In the genomic region with DNA sequence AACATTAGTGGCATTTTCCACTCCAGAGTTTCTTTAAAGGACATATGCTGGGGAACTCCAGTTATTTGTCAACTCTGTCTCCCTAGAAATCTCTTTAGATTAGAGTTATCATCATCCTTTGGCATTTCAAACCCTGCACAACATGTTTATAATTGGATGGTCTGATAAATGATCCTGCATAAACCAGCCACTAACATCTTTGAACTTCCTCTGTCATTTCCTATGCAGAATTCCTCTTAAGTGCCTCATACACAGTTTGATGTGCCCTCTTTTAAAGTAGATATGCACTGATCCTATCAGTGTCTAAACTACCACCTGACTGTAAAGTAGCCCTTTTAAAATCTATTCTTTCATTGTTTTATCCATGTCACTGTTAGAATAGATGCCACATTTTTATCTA, we compare ENCODE assay signal across 26 cellular contexts.
"Had no signal": no experiment of that assay in that cellular context is flagged by ENCODE, and none has a peak within 500 bp of the region (broad histone marks: within the 10 kb centered on the region; RNA-seq: fewer than 3 reads in every experiment).

No MANE protein-coding gene starts in this region.

- H3K4me1 ChIP-seq: left ventricle myocardium inferior, pancreas, right lobe of liver, stomach, suprapubic skin, tibial nerve had no signal

- DNase-seq: activated CD4-positive, alpha-beta T cell treated with anti-CD3 and anti-CD28 coated beads, Interleukin-2, amount 10 ng/mL, durations not matched to agents 7 days and 5 days; activated CD8-positive, alpha-beta memory T cell treated with anti-CD3 and anti-CD28 coated beads, Interleukin-2, amount 10 ng/mL, durations not matched to agents 7 days and 5 days; activated CD8-positive, alpha-beta T cell treated with anti-CD3 and anti-CD28 coated beads for 36 hours; activated gamma-delta T cell treated with Interleukin-2 at 50 U/mL for 16 hours; activated T-cell treated with anti-CD3 and anti-CD28 coated beads for 4 hours; anterior cingulate cortex; central memory CD4-positive, alpha-beta T cell; immature natural killer cell; kidney glomerular epithelial cell; left ventricle myocardium inferior; midbrain; pancreas; right lobe of liver; small intestine; stomach had no signal

- H3K36me3 ChIP-seq: left ventricle myocardium inferior, neutrophil, pancreas, right lobe of liver, stomach, suprapubic skin, tibial nerve had no signal

- H3K27me3 Mint-ChIP-seq: activated CD4-positive, alpha-beta T cell treated with anti-CD3 and anti-CD28 coated beads, Interleukin-2, amount 10 ng/mL, durations not matched to agents 7 days and 5 days; activated CD8-positive, alpha-beta memory T cell treated with anti-CD3 and anti-CD28 coated beads, Interleukin-2, amount 10 ng/mL, durations not matched to agents 7 days and 5 days; activated CD8-positive, alpha-beta T cell treated with anti-CD3 and anti-CD28 coated beads for 36 hours; stimulated activated memory B cell treated with anti-CD40 and anti-IgM and Interleukin-4, amounts not matched to agents 10 μg/mL and 1 μg/mL and 100 μg/mL, for 72 hours had no signal

- H3K27ac Mint-ChIP-seq: activated CD4-positive, alpha-beta T cell treated with anti-CD3 and anti-CD28 coated beads, Interleukin-2, amount 10 ng/mL, durations not matched to agents 7 days and 5 days; activated CD8-positive, alpha-beta memory T cell treated with anti-CD3 and anti-CD28 coated beads, Interleukin-2, amount 10 ng/mL, durations not matched to agents 7 days and 5 days; activated CD8-positive, alpha-beta T cell treated with anti-CD3 and anti-CD28 coated beads for 36 hours; activated naive CD4-positive, alpha-beta T cell treated with anti-CD3 and anti-CD28 coated beads, Interleukin-2, amount 50 U/mL, for 24 hours; brain; immature natural killer cell; nephron; stimulated activated memory B cell treated with anti-CD40 and anti-IgM and Interleukin-4, amounts not matched to agents 10 μg/mL and 1 μg/mL and 100 μg/mL, for 72 hours had no signal

- H3K4me1 Mint-ChIP-seq: activated CD4-positive, alpha-beta T cell treated with anti-CD3 and anti-CD28 coated beads, Interleukin-2, amount 10 ng/mL, durations not matched to agents 7 days and 5 days; activated CD8-positive, alpha-beta memory T cell treated with anti-CD3 and anti-CD28 coated beads, Interleukin-2, amount 10 ng/mL, durations not matched to agents 7 days and 5 days; activated naive CD4-positive, alpha-beta T cell treated with anti-CD3 and anti-CD28 coated beads, Interleukin-2, amount 50 U/mL, for 24 hours; brain; immature natural killer cell; nephron; stimulated activated memory B cell treated with anti-CD40 and anti-IgM and Interleukin-4, amounts not matched to agents 10 μg/mL and 1 μg/mL and 100 μg/mL, for 72 hours had no signal

- H3K27ac ChIP-seq: epithelial cell of prostate, hepatocyte, left ventricle myocardium inferior, neutrophil, pancreas, right lobe of liver, stomach, suprapubic skin, tibial nerve, VCaP had no signal

- H3K4me3 ChIP-seq: hepatocyte, left ventricle myocardium inferior, pancreas, right lobe of liver, stomach, suprapubic skin, tibial nerve had no signal

- ATAC-seq: activated CD4-positive, CD25-positive, alpha-beta regulatory T cell treated with anti-CD3 and anti-CD28 coated beads, Interleukin-2, amount 50 U/mL, for 24 hours; activated CD8-positive, alpha-beta memory T cell treated with anti-CD3 and anti-CD28 coated beads, Interleukin-2, amount 10 ng/mL, durations not matched to agents 7 days and 5 days; activated CD8-positive, alpha-beta T cell treated with anti-CD3 and anti-CD28 coated beads for 36 hours; pancreas; right lobe of liver; stimulated activated memory B cell treated with anti-CD40 and anti-IgM and Interleukin-4, amounts not matched to agents 10 μg/mL and 1 μg/mL and 100 μg/mL, for 72 hours had no signal

- H3K4me3 Mint-ChIP-seq: activated CD4-positive, alpha-beta T cell treated with anti-CD3 and anti-CD28 coated beads, Interleukin-2, amount 10 ng/mL, durations not matched to agents 7 days and 5 days; activated CD8-positive, alpha-beta memory T cell treated with anti-CD3 and anti-CD28 coated beads, Interleukin-2, amount 10 ng/mL, durations not matched to agents 7 days and 5 days; activated CD8-positive, alpha-beta T cell treated with anti-CD3 and anti-CD28 coated beads for 36 hours; activated naive CD4-positive, alpha-beta T cell treated with anti-CD3 and anti-CD28 coated beads, Interleukin-2, amount 50 U/mL, for 24 hours; brain; immature natural killer cell; nephron; stimulated activated memory B cell treated with anti-CD40 and anti-IgM and Interleukin-4, amounts not matched to agents 10 μg/mL and 1 μg/mL and 100 μg/mL, for 72 hours had no signal

- H3K9me3 ChIP-seq: neutrophil, pancreas, right lobe of liver had no signal

- H3K36me3 Mint-ChIP-seq: activated CD8-positive, alpha-beta memory T cell treated with anti-CD3 and anti-CD28 coated beads, Interleukin-2, amount 10 ng/mL, durations not matched to agents 7 days and 5 days; activated naive CD4-positive, alpha-beta T cell treated with anti-CD3 and anti-CD28 coated beads, Interleukin-2, amount 50 U/mL, for 24 hours; brain; immature natural killer cell; stimulated activated memory B cell treated with anti-CD40 and anti-IgM and Interleukin-4, amounts not matched to agents 10 μg/mL and 1 μg/mL and 100 μg/mL, for 72 hours had no signal

- H3K27me3 ChIP-seq: hepatocyte, neutrophil, pancreas, right lobe of liver, stomach, suprapubic skin, tibial nerve had no signal
